ENCODE assay signal across 2 cellular contexts in genomic region chr3:10321630-10322354, GRCh38.
TF ChIP-seq lines count a peak whose summit lies in the region.

No MANE protein-coding gene starts in this region.

TF ChIP-seq in HEK293, 187 proteins besides CTCF, POLR2A, EP300 and RAD21:
- TF ChIP-seq ZNF280C (tag by site-specific recombination; IDR thresholded peaks at IDR 0.05) (no peak), ZNF433 (tag by site-specific recombination; IDR thresholded peaks at IDR 0.05; ENCODE audit: low read depth) (0 out of 2 replicates have a peak, but pooled peaks have one; percentile 5)

TF ChIP-seq in K562, 482 proteins besides CTCF, POLR2A, EP300 and RAD21 (continues in another document):
- TF ChIP-seq ZNF197 (CRISPR knock-in tag; IDR thresholded peaks at IDR 0.05; ENCODE audit: low read depth) (no peak), EHMT2 (IDR thresholded peaks at IDR 0.05) (no peak), ETS1 (conservative IDR thresholded peaks at IDR 0.05; ENCODE audit: control insufficient read depth, low read depth, low read length) (no peak), ZBTB2 (IDR thresholded peaks at IDR 0.05) (0 out of 2 replicates have a peak, but pooled peaks have one; percentile 5), TRIM25 (IDR thresholded peaks at IDR 0.05; ENCODE audit: borderline replicate concordance) (no peak), FOXK1 (CRISPR knock-in tag; IDR thresholded peaks at IDR 0.05; ENCODE audit: borderline replicate concordance) (no peak), ZNF212 (CRISPR knock-in tag; IDR thresholded peaks at IDR 0.05) (no peak), RREB1 (CRISPR knock-in tag; IDR thresholded peaks at IDR 0.05) (no peak), ZNF174 (CRISPR knock-in tag; IDR thresholded peaks at IDR 0.05) (no peak), PTRF (tag; IDR thresholded peaks at IDR 0.05) (no peak), ZNF655 (CRISPR knock-in tag; IDR thresholded peaks at IDR 0.05) (no peak), POLR3G (IDR thresholded peaks at IDR 0.05; ENCODE audit: extremely low read depth, insufficient read length, insufficient replicate concordance) (no peak), ZFP1 (CRISPR knock-in tag; IDR thresholded peaks at IDR 0.05) (no peak), SIN3B (IDR thresholded peaks at IDR 0.05; ENCODE audit: low read depth) (no peak), HDAC8 (tag; IDR thresholded peaks at IDR 0.05) (no peak), CTCFL (IDR thresholded peaks at IDR 0.05; ENCODE audit: borderline replicate concordance, insufficient read depth, low read depth, low read length, poor library complexity, severe bottlenecking) (no peak), FOXA1 (IDR thresholded peaks at IDR 0.05; ENCODE audit: borderline replicate concordance) (no peak), ZNF445 (CRISPR knock-in tag; IDR thresholded peaks at IDR 0.05; ENCODE audit: low read depth) (no peak), RNF219 (CRISPR knock-in tag; IDR thresholded peaks at IDR 0.05) (no peak), FOXK2 (conservative IDR thresholded peaks at IDR 0.05 in 1 of 2, IDR thresholded peaks at IDR 0.05 in 1 of 2; ENCODE audit: low read depth in 2 of 2) (no peak), HNRNPUL1 (IDR thresholded peaks at IDR 0.05; ENCODE audit: low read length) (no peak), DLX4 (CRISPR knock-in tag; IDR thresholded peaks at IDR 0.05) (no peak), GTF2A2 (tag; IDR thresholded peaks at IDR 0.05) (no peak), ZNF644 (tag; IDR thresholded peaks at IDR 0.05; ENCODE audit: low read depth) (no peak), POLR2AphosphoS2 (IDR thresholded peaks at IDR 0.05; ENCODE audit: low read length) (no peak), NFATC3 (IDR thresholded peaks at IDR 0.05) (no peak), GTF2F1 (IDR thresholded peaks at IDR 0.05; ENCODE audit: low read depth, low read length) (no peak), RFX7 (CRISPR knock-in tag; IDR thresholded peaks at IDR 0.05) (no peak), POLR2B (IDR thresholded peaks at IDR 0.05; ENCODE audit: low read depth, partially characterized antibody) (no peak), THAP12 (CRISPR knock-in tag; IDR thresholded peaks at IDR 0.05) (no peak), GABPA (tag; conservative IDR thresholded peaks at IDR 0.05; ENCODE audit: low read depth) (no peak), ZFX (CRISPR knock-in tag; IDR thresholded peaks at IDR 0.05) (peak; percentile 33; the same call in 1 of the 2 replicates), ATF4 (CRISPR knock-in tag; IDR thresholded peaks at IDR 0.05) (no peak), ZNF551 (CRISPR knock-in tag; IDR thresholded peaks at IDR 0.05) (no peak), MITF (IDR thresholded peaks at IDR 0.05) (no peak), FOSL1 (tag; conservative IDR thresholded peaks at IDR 0.05) (no peak), DACH1 (IDR thresholded peaks at IDR 0.05; ENCODE audit: partially characterized antibody) (peak; percentile 82), MBD2 (IDR thresholded peaks at IDR 0.05; ENCODE audit: borderline replicate concordance, low read depth) (no peak), ZNF717 (CRISPR knock-in tag; IDR thresholded peaks at IDR 0.05) (no peak)
